ENCODE assay signal across 6 cellular contexts in the genomic region with DNA sequence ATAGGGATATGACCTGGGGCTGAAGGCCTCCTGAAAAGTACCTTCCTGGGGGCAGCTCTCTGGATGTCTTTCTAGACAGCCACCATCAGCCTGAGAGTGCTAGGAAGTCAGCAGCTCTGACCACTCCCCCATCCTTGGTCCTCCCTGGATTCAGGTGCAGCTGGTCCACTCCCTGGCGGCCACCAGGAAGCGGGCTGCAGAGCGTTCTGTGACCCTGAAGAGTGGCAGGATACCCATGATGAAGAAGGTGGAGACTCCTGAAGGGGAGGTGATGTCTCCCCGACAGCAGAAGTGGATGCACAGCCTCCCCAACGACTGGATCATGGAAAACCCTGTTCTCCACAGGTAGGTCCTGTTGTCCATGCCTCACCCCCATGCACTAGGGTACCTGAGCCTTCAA.
"Had no signal": no experiment of that assay in that cellular context is flagged by ENCODE, and none has a peak within 500 bp of the region (broad histone marks: within the 10 kb centered on the region; RNA-seq: fewer than 3 reads in every experiment).

No MANE protein-coding gene starts in this region.

- H3K4me2 ChIP-seq: GM23338 had no signal

- H3K27ac ChIP-seq: HL-60 had no signal

- ATAC-seq: GM23338, HepG2 had no signal

- H2AFZ ChIP-seq: GM23338 had no signal

- H3K4me3 ChIP-seq: GM23338 had no signal

- DNase-seq: H9, HCEC 1CT, KBM-7 had no signal
